ENCODE assay signal across 10 cellular contexts in genomic region chr9:35675204-35675603, GRCh38. TPM values are rescaled to one million over a fixed set of nuclear protein-coding genes. Genes with fewer than 3 reads are reported as not detected.
DNase-seq lines count a peak whose midpoint lies in the region; ATAC-seq, FAIRE-seq and TF ChIP-seq lines count a peak whose summit lies in the region.
"Had no signal": no experiment of that assay in that cellular context is flagged by ENCODE, and none has a peak within 500 bp of the region (broad histone marks: within the 10 kb centered on the region; RNA-seq: fewer than 3 reads in every experiment).

No MANE protein-coding gene starts in this region.

- H3K9me3 Mint-ChIP-seq in activated CD8-positive, alpha-beta memory T cell treated with anti-CD3 and anti-CD28 coated beads, Interleukin-2, amount 10 ng/mL, durations not matched to agents 7 days and 5 days (ENCODE audit: low read depth): no peaks in the 10 kb centered on the region

- H3K27me3 ChIP-seq in HUES64 (ENCODE audit: insufficient read depth, low read length): peaks cover 15% of the 10 kb centered on the region
- H3K27me3 ChIP-seq in kidney epithelial cell (ENCODE audit: control insufficient read depth, insufficient read depth, low read length): peaks cover 3% of the 10 kb centered on the region
- H3K27me3 ChIP-seq in small intestine (ENCODE audit: control insufficient read depth in 2 of 2, insufficient read depth in 2 of 2, low read length in 2 of 2): no peaks in the 10 kb centered on the region
- H3K27me3 ChIP-seq in MG63: no peaks in the 10 kb centered on the region

- no peak for FAIRE-seq in small intestine (lab: Jason Lieb, UNC)
- FAIRE-seq: K562 had no signal

- peaks cover 9% of the 10 kb centered on the region for H3K4me1 Mint-ChIP-seq in activated CD8-positive, alpha-beta memory T cell treated with anti-CD3 and anti-CD28 coated beads, Interleukin-2, amount 10 ng/mL, durations not matched to agents 7 days and 5 days

- ATAC-seq in activated CD8-positive, alpha-beta memory T cell treated with anti-CD3 and anti-CD28 coated beads, Interleukin-2, amount 10 ng/mL, durations not matched to agents 7 days and 5 days: no peak
- ATAC-seq: K562 had no signal

- CTCF ChIA-PET in activated CD8-positive, alpha-beta memory T cell treated with anti-CD3 and anti-CD28 coated beads, Interleukin-2, amount 10 ng/mL, durations not matched to agents 7 days and 5 days (lab: Charles Lee): interaction anchor here (1.2 to 2.5 kb wide), 3 partner anchors 17 to 52 kb away, joined by 3 to 13 read pairs (median 4); partner anchors contain the start of genes CCDC107 and RMRP

- H3K4me1 ChIP-seq in HUES64 (ENCODE audit: insufficient read depth, low read length): no peaks in the 10 kb centered on the region
- peaks cover 3% of the 10 kb centered on the region in 2 donors for H3K4me1 ChIP-seq in small intestine (ENCODE audit: control insufficient read depth in 2 of 2, insufficient read depth in 1 of 2, low read depth in 1 of 2, low read length in 1 of 2)

- no peak for TF ChIP-seq CTCF in astrocyte of the spinal cord (IDR thresholded peaks at IDR 0.05; ENCODE audit: low read depth, low read length)
- TF ChIP-seq CTCF in kidney epithelial cell (IDR thresholded peaks at IDR 0.05; ENCODE audit: insufficient read depth, low read length, poor library complexity, severe bottlenecking): no peak

- in situ Hi-C loops in astrocyte of the spinal cord (cut with HindIII; ENCODE audit: low sequenced_read_pairs): no loop called here

- H3K36me3 ChIP-seq in HUES64 (ENCODE audit: insufficient read depth, low read length): no peaks in the 10 kb centered on the region
- no peaks in the 10 kb centered on the region for H3K36me3 ChIP-seq in kidney epithelial cell (ENCODE audit: control insufficient read depth, insufficient read depth, low read length)
- no peaks in the 10 kb centered on the region for H3K36me3 ChIP-seq in small intestine (ENCODE audit: control insufficient read depth in 2 of 2, insufficient read depth in 2 of 2, low read length in 2 of 2)
- H3K36me3 ChIP-seq in MG63: no peaks in the 10 kb centered on the region

- peaks cover 3% of the 10 kb centered on the region for H3K36me3 Mint-ChIP-seq in activated CD8-positive, alpha-beta memory T cell treated with anti-CD3 and anti-CD28 coated beads, Interleukin-2, amount 10 ng/mL, durations not matched to agents 7 days and 5 days

- H3K9me3 ChIP-seq in HUES64 (ENCODE audit: insufficient read depth, low read depth, low read length) (no peaks in the 10 kb centered on the region), small intestine (ENCODE audit: control insufficient read depth, low read depth) (no peaks in the 10 kb centered on the region), MG63 (no peaks in the 10 kb centered on the region)

- H3K9ac ChIP-seq in HUES64 (ENCODE audit: low read depth, low read length): peak overlapping the region; percentile 71

- H3K4me3 Mint-ChIP-seq in activated CD8-positive, alpha-beta memory T cell treated with anti-CD3 and anti-CD28 coated beads, Interleukin-2, amount 10 ng/mL, durations not matched to agents 7 days and 5 days: no peak overlapping the region

- H3K27ac Mint-ChIP-seq in activated CD8-positive, alpha-beta memory T cell treated with anti-CD3 and anti-CD28 coated beads, Interleukin-2, amount 10 ng/mL, durations not matched to agents 7 days and 5 days: no peak overlapping the region

- no peak for DNase-seq in astrocyte of the spinal cord (ENCODE audit: low read depth, low spot score)
- DNase-seq in kidney epithelial cell (ENCODE audit: low read depth): no peak
- DNase-seq in small intestine: peak; percentile 51
- no peak for DNase-seq in germinal center (ENCODE audit: low spot score)
- no peak for DNase-seq in MG63
- no peak for DNase-seq in activated effector memory CD4-positive, alpha-beta T cell treated with anti-CD3 and anti-CD28 coated beads, Interleukin-2, amount 50 U/mL, for 16 hours
- no peak for DNase-seq in activated CD8-positive, alpha-beta memory T cell treated with anti-CD3 and anti-CD28 coated beads, Interleukin-2, amount 10 ng/mL, durations not matched to agents 7 days and 5 days
- DNase-seq: PC-9 had no signal

- H3K27ac ChIP-seq in HUES64 (ENCODE audit: low read depth, low read length) (no peak overlapping the region), small intestine (ENCODE audit: low read depth in 1 of 2, low read length in 1 of 2) (peak overlapping the region in 1 of 2 donors; percentile 27)
- H3K27ac ChIP-seq: PC-9 had no signal

- 33% methylated on average over 13 of the region's 13 CpGs for WGBS in HUES64
- WGBS in small intestine, 3 donors: 3 to 30% (median 28%) methylated on average over 12 to 13 of the region's 13 CpGs

- H3K4me3 ChIP-seq in HUES64 (ENCODE audit: low read length): peak overlapping the region; percentile 57
- peak overlapping the region; percentile 42 for H3K4me3 ChIP-seq in astrocyte of the spinal cord (ENCODE audit: low read depth, low read length)
- H3K4me3 ChIP-seq in kidney epithelial cell (ENCODE audit: low read depth, low read length): peak overlapping the region; percentile 47
- peak overlapping the region in 1 of 2 donors; percentile 59 for H3K4me3 ChIP-seq in small intestine (ENCODE audit: low read depth in 1 of 2, low read length in 2 of 2)
- no peak overlapping the region for H3K4me3 ChIP-seq in MG63
- H3K4me3 ChIP-seq: K562, PC-9 had no signal

- H3K27me3 Mint-ChIP-seq in activated CD8-positive, alpha-beta memory T cell treated with anti-CD3 and anti-CD28 coated beads, Interleukin-2, amount 10 ng/mL, durations not matched to agents 7 days and 5 days: peaks cover 27% of the 10 kb centered on the region

RNA-seq across cellular contexts. Expression of gene CA9, which starts 1.5 kb away (rescaled TPM):
- polyA plus RNA-seq in HUES64 (2013, experiment 1 of 2): 1.4 TPM
- polyA plus RNA-seq in HUES64 (2013, experiment 2 of 2): 1.3 TPM
- total RNA-seq in kidney epithelial cell: 0.04 and 0.27 TPM in 2 replicates
- 100 to 1,000 TPM in 1 of 3 donors, 1 to 10 TPM in 2; 4.3 to 172 (median 4.5) TPM for polyA plus RNA-seq in small intestine
- total RNA-seq in MG63 (2014; rRNA removed; shearing (Covaris generic); ENCODE audit: low replicate concordance): 0.40 TPM in 1 of 2 replicates, not detected in the other
- total RNA-seq in activated CD8-positive, alpha-beta memory T cell treated with anti-CD3 and anti-CD28 coated beads, Interleukin-2, amount 10 ng/mL, durations not matched to agents 7 days and 5 days: under 1 TPM; 0.21 to 0.85 TPM

RNA-seq across cellular contexts. Expression of gene ARHGEF39, which starts 10.2 kb away (rescaled TPM):
- 15.7 TPM for polyA plus RNA-seq in HUES64 (2013, experiment 1 of 2)
- 17.3 TPM for polyA plus RNA-seq in HUES64 (2013, experiment 2 of 2)
- total RNA-seq in kidney epithelial cell: 0.62 and 1.2 TPM in 2 replicates
- 1 to 10 TPM in 1 of 3 donors, under 1 TPM in 2; 0.54 to 8.7 (median 0.89) TPM for polyA plus RNA-seq in small intestine
- total RNA-seq in MG63 (2014; rRNA removed; shearing (Covaris generic); ENCODE audit: low replicate concordance): 15.5 and 35.6 TPM in 2 replicates
- total RNA-seq in activated CD8-positive, alpha-beta memory T cell treated with anti-CD3 and anti-CD28 coated beads, Interleukin-2, amount 10 ng/mL, durations not matched to agents 7 days and 5 days: 10 to 100 TPM; 14.5 to 21.1 TPM

RNA-seq across cellular contexts. Expression of gene TPM2, which starts 14.5 kb away (rescaled TPM):
- polyA plus RNA-seq in HUES64 (2013, experiment 1 of 2): 223 TPM
- 220 TPM for polyA plus RNA-seq in HUES64 (2013, experiment 2 of 2)
- 68.9 and 77.1 TPM in 2 replicates for total RNA-seq in kidney epithelial cell
- polyA plus RNA-seq in small intestine: 100 to 1,000 TPM in 1 of 3 donors, 10 to 100 TPM in 2; 23.0 to 253 (median 84.8) TPM
- 2,986 and 3,667 TPM in 2 replicates for total RNA-seq in MG63 (2014; rRNA removed; shearing (Covaris generic); ENCODE audit: low replicate concordance)
- total RNA-seq in activated CD8-positive, alpha-beta memory T cell treated with anti-CD3 and anti-CD28 coated beads, Interleukin-2, amount 10 ng/mL, durations not matched to agents 7 days and 5 days: 10 to 100 TPM in 1 of 2 experiments, 1 to 10 TPM in 1; 6.1 to 12.1 TPM

RNA-seq across cellular contexts. Expression of gene CCDC107, which starts 17.1 kb away (rescaled TPM):
- 9.9 TPM for polyA plus RNA-seq in HUES64 (2013, experiment 1 of 2)
- polyA plus RNA-seq in HUES64 (2013, experiment 2 of 2): 12.9 TPM
- total RNA-seq in kidney epithelial cell: 14.0 and 21.1 TPM in 2 replicates
- 10 to 100 TPM; 21.3 to 49.0 (median 33.2) TPM for polyA plus RNA-seq in small intestine
- total RNA-seq in MG63 (2014; rRNA removed; shearing (Covaris generic); ENCODE audit: low replicate concordance): 72.4 and 84.4 TPM in 2 replicates
- total RNA-seq in activated CD8-positive, alpha-beta memory T cell treated with anti-CD3 and anti-CD28 coated beads, Interleukin-2, amount 10 ng/mL, durations not matched to agents 7 days and 5 days: 10 to 100 TPM; 28.7 to 29.4 TPM

RNA-seq across cellular contexts. Expression of gene RMRP, which starts 17.4 kb away (rescaled TPM):
- 9,126 TPM for polyA plus RNA-seq in HUES64 (2013, experiment 1 of 2)
- polyA plus RNA-seq in HUES64 (2013, experiment 2 of 2): 12,827 TPM
- total RNA-seq in kidney epithelial cell: 1,522 and 7,636 TPM in 2 replicates
- 100 to 1,000 TPM in 1 of 3 donors, not detected in 2; 269 TPM for polyA plus RNA-seq in small intestine
- 8,012 and 15,182 TPM in 2 replicates for total RNA-seq in MG63 (2014; rRNA removed; shearing (Covaris generic); ENCODE audit: low replicate concordance)
- over 10,000 TPM in 1 of 2 experiments, 1,000 to 10,000 TPM in 1; 6,751 to 13,083 TPM for total RNA-seq in activated CD8-positive, alpha-beta memory T cell treated with anti-CD3 and anti-CD28 coated beads, Interleukin-2, amount 10 ng/mL, durations not matched to agents 7 days and 5 days

Comparison
In these comparisons a context has a peak if more than half of its experiments do, and no peak if none do; other contexts are left out.
1. RNA of gene TPM2, which starts 14.5 kb away (total RNA-seq): 2,986 to 3,667 TPM in MG63; 68.9 to 77.1 TPM in kidney epithelial cell and 6.1 to 12.1 TPM in activated CD8-positive, alpha-beta memory T cell treated with anti-CD3 and anti-CD28 coated beads, Interleukin-2, amount 10 ng/mL, durations not matched to agents 7 days and 5 days; every median in the first group is over 10 times any median in the second.